27 cellular contexts compared by ENCODE assay signal in genomic region chr5:74838262-74838661, GRCh38. TPM values are rescaled to one million over a fixed set of nuclear protein-coding genes. Genes with fewer than 3 reads are reported as not detected.
A peak's percentile ranks its signal among the peaks of the same experiment; 100 is the strongest.
DNase-seq lines count a peak whose midpoint lies in the region; ATAC-seq lines count a peak whose summit lies in the region.
"Had no signal": no experiment of that assay in that cellular context is flagged by ENCODE, and none has a peak within 500 bp of the region (broad histone marks: within the 10 kb centered on the region; RNA-seq: fewer than 3 reads in every experiment).

No MANE protein-coding gene starts in this region.

- WGBS in aorta, 2 donors = 86 to 90% methylated on average over 2 of the region's 2 CpGs

- H3K36me3 ChIP-seq in aorta (ENCODE audit: control insufficient read depth in 1 of 2, insufficient read depth in 2 of 2, low read length in 1 of 2) = no peaks in the 10 kb centered on the region
- H3K36me3 ChIP-seq: BE2C had no signal

- no peaks in the 10 kb centered on the region for H3K9me3 ChIP-seq in aorta (ENCODE audit: control insufficient read depth, low read length)
- H3K9me3 ChIP-seq: BE2C, SK-N-SH had no signal

- H3K27me3 Mint-ChIP-seq in activated naive CD8-positive, alpha-beta T cell treated with anti-CD3 and anti-CD28 coated beads, Interleukin-2, amount 10 ng/mL, durations not matched to agents 7 days and 5 days = no peaks in the 10 kb centered on the region
- no peaks in the 10 kb centered on the region for H3K27me3 Mint-ChIP-seq in activated naive CD8-positive, alpha-beta T cell treated with anti-CD3 and anti-CD28 coated beads, Interleukin-2, amount 50 U/mL, for 24 hours
- H3K27me3 Mint-ChIP-seq in activated T-helper 17 cell treated with anti-CD3 and anti-CD28 coated beads, Interleukin-2, amount 50 U/mL, for 72 hours = no peaks in the 10 kb centered on the region
- H3K27me3 Mint-ChIP-seq: CD4-positive, CD25-positive, alpha-beta regulatory T cell; IgD-negative memory B cell had no signal

- H3K4me3 ChIP-seq in Jurkat, Clone E6-1 (ENCODE audit: low read length) = no peak overlapping the region
- no peak overlapping the region for H3K4me3 ChIP-seq in aorta (ENCODE audit: low read length in 2 of 2)
- H3K4me3 ChIP-seq: GM12878 had no signal

- H3K9me3 Mint-ChIP-seq in activated naive CD8-positive, alpha-beta T cell treated with anti-CD3 and anti-CD28 coated beads, Interleukin-2, amount 10 ng/mL, durations not matched to agents 7 days and 5 days = no peaks in the 10 kb centered on the region
- no peaks in the 10 kb centered on the region for H3K9me3 Mint-ChIP-seq in activated naive CD8-positive, alpha-beta T cell treated with anti-CD3 and anti-CD28 coated beads, Interleukin-2, amount 50 U/mL, for 24 hours
- no peaks in the 10 kb centered on the region for H3K9me3 Mint-ChIP-seq in activated T-helper 17 cell treated with anti-CD3 and anti-CD28 coated beads, Interleukin-2, amount 50 U/mL, for 72 hours
- H3K9me3 Mint-ChIP-seq: CD4-positive, CD25-positive, alpha-beta regulatory T cell had no signal

- no peak for DNase-seq in activated naive CD8-positive, alpha-beta T cell treated with anti-CD3 and anti-CD28 coated beads, Interleukin-2, amount 10 ng/mL, durations not matched to agents 7 days and 5 days
- no peak for DNase-seq in activated naive CD8-positive, alpha-beta T cell treated with anti-CD3 and anti-CD28 coated beads, Interleukin-2, amount 50 U/mL, for 24 hours
- DNase-seq in Jurkat, Clone E6-1 (ENCODE audit: low read depth, low spot score) = peak; percentile 55
- DNase-seq in aorta (no peak), G401 (ENCODE audit: low spot score) (no peak)
- no peak for DNase-seq in stimulated activated CD4-positive, alpha-beta T cell treated with anti-CD3 and anti-CD28 coated beads, Interleukin-4, amount 100 ng/mL, for 1 hour
- DNase-seq: 8988T; ACHN; BE2C; CD4-positive, CD25-positive, alpha-beta regulatory T cell; DMS53; GDM1; Karpas-422; NCI-H1092 treated with DMSO at 0.1 percent for 48 hours; NCI-H1436; NCI-H187; NCI-H2081 treated with DMSO at 0.1 percent for 48 hours; NCI-H2171; NCI-H226; NCI-H524; NCI-H774; PC-3; SK-N-SH had no signal

- ATAC-seq in activated naive CD8-positive, alpha-beta T cell treated with anti-CD3 and anti-CD28 coated beads, Interleukin-2, amount 10 ng/mL, durations not matched to agents 7 days and 5 days (ENCODE audit: low read depth) = no peak
- ATAC-seq in activated naive CD8-positive, alpha-beta T cell treated with anti-CD3 and anti-CD28 coated beads, Interleukin-2, amount 50 U/mL, for 24 hours = no peak
- no peak for ATAC-seq in activated T-helper 17 cell treated with anti-CD3 and anti-CD28 coated beads, Interleukin-2, amount 50 U/mL, for 72 hours (replicated peaks)
- no peak for ATAC-seq in aorta (ENCODE audit: low FRiP score)
- ATAC-seq: GM12878, PC-3 had no signal

- in situ Hi-C loops in G401 (cut with HindIII; ENCODE audit: low sequenced_read_pairs) = no loop called here

- H3K36me3 Mint-ChIP-seq in activated naive CD8-positive, alpha-beta T cell treated with anti-CD3 and anti-CD28 coated beads, Interleukin-2, amount 10 ng/mL, durations not matched to agents 7 days and 5 days = peaks cover 7% of the 10 kb centered on the region
- peaks cover 24% of the 10 kb centered on the region for H3K36me3 Mint-ChIP-seq in activated naive CD8-positive, alpha-beta T cell treated with anti-CD3 and anti-CD28 coated beads, Interleukin-2, amount 50 U/mL, for 24 hours (ENCODE audit: low read depth)
- peaks cover 51% of the 10 kb centered on the region for H3K36me3 Mint-ChIP-seq in activated T-helper 17 cell treated with anti-CD3 and anti-CD28 coated beads, Interleukin-2, amount 50 U/mL, for 72 hours (ENCODE audit: low read depth)
- H3K36me3 Mint-ChIP-seq: IgD-negative memory B cell had no signal

- no peak overlapping the region for H3K27ac Mint-ChIP-seq in activated naive CD8-positive, alpha-beta T cell treated with anti-CD3 and anti-CD28 coated beads, Interleukin-2, amount 10 ng/mL, durations not matched to agents 7 days and 5 days
- H3K27ac Mint-ChIP-seq in activated naive CD8-positive, alpha-beta T cell treated with anti-CD3 and anti-CD28 coated beads, Interleukin-2, amount 50 U/mL, for 24 hours = no peak overlapping the region
- H3K27ac Mint-ChIP-seq in activated T-helper 17 cell treated with anti-CD3 and anti-CD28 coated beads, Interleukin-2, amount 50 U/mL, for 72 hours = peak overlapping the region; percentile 53
- H3K27ac Mint-ChIP-seq: CD4-positive, CD25-positive, alpha-beta regulatory T cell; IgD-negative memory B cell had no signal

- no peaks in the 10 kb centered on the region for H3K4me1 ChIP-seq in aorta (ENCODE audit: control insufficient read depth in 1 of 2, insufficient read depth in 2 of 2, low read length in 2 of 2)
- H3K4me1 ChIP-seq: BE2C had no signal

- no peaks in the 10 kb centered on the region for H3K27me3 ChIP-seq in aorta (ENCODE audit: control insufficient read depth in 1 of 2, insufficient read depth in 2 of 2, low read length in 1 of 2)
- H3K27me3 ChIP-seq: BE2C had no signal

- peak overlapping the region; percentile 30 for H3K4me3 Mint-ChIP-seq in activated naive CD8-positive, alpha-beta T cell treated with anti-CD3 and anti-CD28 coated beads, Interleukin-2, amount 10 ng/mL, durations not matched to agents 7 days and 5 days
- H3K4me3 Mint-ChIP-seq in activated naive CD8-positive, alpha-beta T cell treated with anti-CD3 and anti-CD28 coated beads, Interleukin-2, amount 50 U/mL, for 24 hours = no peak overlapping the region
- H3K4me3 Mint-ChIP-seq in activated T-helper 17 cell treated with anti-CD3 and anti-CD28 coated beads, Interleukin-2, amount 50 U/mL, for 72 hours = peak overlapping the region; percentile 19
- H3K4me3 Mint-ChIP-seq: CD4-positive, CD25-positive, alpha-beta regulatory T cell; IgD-negative memory B cell had no signal

- H3K4me1 Mint-ChIP-seq in activated naive CD8-positive, alpha-beta T cell treated with anti-CD3 and anti-CD28 coated beads, Interleukin-2, amount 10 ng/mL, durations not matched to agents 7 days and 5 days = peaks cover 9% of the 10 kb centered on the region
- H3K4me1 Mint-ChIP-seq in activated naive CD8-positive, alpha-beta T cell treated with anti-CD3 and anti-CD28 coated beads, Interleukin-2, amount 50 U/mL, for 24 hours = peaks cover 8% of the 10 kb centered on the region
- H3K4me1 Mint-ChIP-seq in activated T-helper 17 cell treated with anti-CD3 and anti-CD28 coated beads, Interleukin-2, amount 50 U/mL, for 72 hours = peaks cover 6% of the 10 kb centered on the region

- no peak overlapping the region for H3K27ac ChIP-seq in aorta (ENCODE audit: low read depth in 1 of 2, low read length in 2 of 2)
- H3K27ac ChIP-seq: HL-60 had no signal

- POLR2A ChIA-PET in activated naive CD8-positive, alpha-beta T cell treated with anti-CD3 and anti-CD28 coated beads, Interleukin-2, amount 10 ng/mL, durations not matched to agents 7 days and 5 days (lab: Charles Lee) = no interaction called here

- intact Hi-C loops in aorta (cut with DNase I) = no loop called here

RNA-seq across cellular contexts. Expression of gene FAM169A, which starts 27.9 kb away (rescaled TPM):
- total RNA-seq in activated naive CD8-positive, alpha-beta T cell treated with anti-CD3 and anti-CD28 coated beads, Interleukin-2, amount 10 ng/mL, durations not matched to agents 7 days and 5 days = 10 to 100 TPM; 10.2 to 11.6 TPM
- 4.7 TPM for polyA plus RNA-seq in Jurkat, Clone E6-1 (2012; ENCODE audit: insufficient read depth, insufficient read length)
- total RNA-seq in activated T-helper 17 cell treated with anti-CD3 and anti-CD28 coated beads, Interleukin-2, amount 50 U/mL, for 72 hours = 10 to 100 TPM; 12.0 to 12.8 TPM
- 1 to 10 TPM; 1.0 to 2.2 TPM for total RNA-seq in aorta
- polyA plus RNA-seq in aorta = under 1 TPM; 0.13 to 0.25 TPM
- total RNA-seq in G401 (2014; rRNA removed; shearing (Covaris generic)) = 247 and 301 TPM in 2 replicates

Comparison
In these comparisons a context has a peak if more than half of its experiments do, and no peak if none do; other contexts are left out.
1. RNA of gene FAM169A, which starts 27.9 kb away (total RNA-seq): 247 to 301 TPM in G401; 12.0 to 12.8 TPM in activated T-helper 17 cell treated with anti-CD3 and anti-CD28 coated beads, Interleukin-2, amount 50 U/mL, for 72 hours, 10.2 to 11.6 TPM in activated naive CD8-positive, alpha-beta T cell treated with anti-CD3 and anti-CD28 coated beads, Interleukin-2, amount 10 ng/mL, durations not matched to agents 7 days and 5 days and 1.0 to 2.2 TPM in aorta; every median in the first group is over 10 times any median in the second.